ENCODE assay signal across 1 cellular context in the genomic region with DNA sequence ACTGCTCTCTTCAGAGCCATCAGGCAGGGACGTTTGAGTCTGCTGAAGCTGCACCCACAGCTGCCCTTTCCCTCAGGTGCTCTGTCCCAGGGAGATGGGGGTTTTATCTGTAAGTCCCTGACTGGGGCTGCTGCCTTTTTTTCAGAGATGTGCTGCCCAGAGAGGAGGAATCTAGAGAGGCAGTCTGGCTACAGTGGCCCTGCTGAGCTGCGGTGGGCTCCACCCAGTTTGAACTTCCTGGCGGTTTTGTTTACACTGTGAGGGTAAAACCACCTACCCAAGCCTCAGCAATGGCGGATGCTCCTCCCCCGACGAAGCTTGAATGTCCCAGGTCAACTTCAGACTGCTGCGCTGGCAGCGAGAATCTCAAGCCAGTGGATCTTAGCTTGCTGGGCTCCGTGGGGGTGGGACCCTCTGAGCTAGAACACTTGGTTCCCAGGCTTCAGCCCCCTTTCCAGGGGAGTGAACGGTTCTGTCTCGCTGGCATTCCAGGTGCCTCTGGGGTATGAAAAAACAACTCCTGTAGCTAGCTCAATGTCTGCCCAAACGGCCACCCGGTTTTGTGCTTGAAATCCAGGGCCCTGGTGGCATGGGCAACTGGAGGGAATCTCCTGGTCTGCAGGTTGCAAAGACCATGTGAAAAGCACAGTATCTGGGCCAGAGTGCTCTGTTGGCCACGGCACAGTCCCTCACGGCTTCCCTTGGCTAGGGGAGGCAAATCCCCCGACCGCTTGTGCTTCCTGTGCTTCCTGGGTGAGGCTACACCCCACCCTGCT.
TF ChIP-seq lines count a peak whose summit lies in the region.

No MANE protein-coding gene starts in this region.

TF ChIP-seq in HepG2, 621 proteins besides CTCF, POLR2A, EP300 and RAD21 (continued from another document and continues in another):
- TF ChIP-seq, protein P1, sequence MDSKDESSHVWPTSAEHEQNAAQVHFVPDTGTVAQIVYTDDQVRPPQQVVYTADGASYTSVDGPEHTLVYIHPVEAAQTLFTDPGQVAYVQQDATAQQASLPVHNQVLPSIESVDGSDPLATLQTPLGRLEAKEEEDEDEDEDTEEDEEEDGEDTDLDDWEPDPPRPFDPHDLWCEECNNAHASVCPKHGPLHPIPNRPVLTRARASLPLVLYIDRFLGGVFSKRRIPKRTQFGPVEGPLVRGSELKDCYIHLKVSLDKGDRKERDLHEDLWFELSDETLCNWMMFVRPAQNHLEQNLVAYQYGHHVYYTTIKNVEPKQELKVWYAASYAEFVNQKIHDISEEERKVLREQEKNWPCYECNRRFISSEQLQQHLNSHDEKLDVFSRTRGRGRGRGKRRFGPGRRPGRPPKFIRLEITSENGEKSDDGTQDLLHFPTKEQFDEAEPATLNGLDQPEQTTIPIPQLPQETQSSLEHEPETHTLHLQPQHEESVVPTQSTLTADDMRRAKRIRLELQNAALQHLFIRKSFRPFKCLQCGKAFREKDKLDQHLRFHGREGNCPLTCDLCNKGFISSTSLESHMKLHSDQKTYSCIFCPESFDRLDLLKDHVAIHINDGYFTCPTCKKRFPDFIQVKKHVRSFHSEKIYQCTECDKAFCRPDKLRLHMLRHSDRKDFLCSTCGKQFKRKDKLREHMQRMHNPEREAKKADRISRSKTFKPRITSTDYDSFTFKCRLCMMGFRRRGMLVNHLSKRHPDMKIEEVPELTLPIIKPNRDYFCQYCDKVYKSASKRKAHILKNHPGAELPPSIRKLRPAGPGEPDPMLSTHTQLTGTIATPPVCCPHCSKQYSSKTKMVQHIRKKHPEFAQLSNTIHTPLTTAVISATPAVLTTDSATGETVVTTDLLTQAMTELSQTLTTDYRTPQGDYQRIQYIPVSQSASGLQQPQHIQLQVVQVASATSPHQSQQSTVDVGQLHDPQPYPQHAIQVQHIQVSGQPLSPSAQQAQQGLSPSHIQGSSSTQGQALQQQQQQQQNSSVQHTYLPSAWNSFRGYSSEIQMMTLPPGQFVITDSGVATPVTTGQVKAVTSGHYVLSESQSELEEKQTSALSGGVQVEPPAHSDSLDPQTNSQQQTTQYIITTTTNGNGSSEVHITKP (CRISPR knock-in tag; IDR thresholded peaks at IDR 0.05; ENCODE audit: low read depth), result no peak
- TF ChIP-seq, protein P2, sequence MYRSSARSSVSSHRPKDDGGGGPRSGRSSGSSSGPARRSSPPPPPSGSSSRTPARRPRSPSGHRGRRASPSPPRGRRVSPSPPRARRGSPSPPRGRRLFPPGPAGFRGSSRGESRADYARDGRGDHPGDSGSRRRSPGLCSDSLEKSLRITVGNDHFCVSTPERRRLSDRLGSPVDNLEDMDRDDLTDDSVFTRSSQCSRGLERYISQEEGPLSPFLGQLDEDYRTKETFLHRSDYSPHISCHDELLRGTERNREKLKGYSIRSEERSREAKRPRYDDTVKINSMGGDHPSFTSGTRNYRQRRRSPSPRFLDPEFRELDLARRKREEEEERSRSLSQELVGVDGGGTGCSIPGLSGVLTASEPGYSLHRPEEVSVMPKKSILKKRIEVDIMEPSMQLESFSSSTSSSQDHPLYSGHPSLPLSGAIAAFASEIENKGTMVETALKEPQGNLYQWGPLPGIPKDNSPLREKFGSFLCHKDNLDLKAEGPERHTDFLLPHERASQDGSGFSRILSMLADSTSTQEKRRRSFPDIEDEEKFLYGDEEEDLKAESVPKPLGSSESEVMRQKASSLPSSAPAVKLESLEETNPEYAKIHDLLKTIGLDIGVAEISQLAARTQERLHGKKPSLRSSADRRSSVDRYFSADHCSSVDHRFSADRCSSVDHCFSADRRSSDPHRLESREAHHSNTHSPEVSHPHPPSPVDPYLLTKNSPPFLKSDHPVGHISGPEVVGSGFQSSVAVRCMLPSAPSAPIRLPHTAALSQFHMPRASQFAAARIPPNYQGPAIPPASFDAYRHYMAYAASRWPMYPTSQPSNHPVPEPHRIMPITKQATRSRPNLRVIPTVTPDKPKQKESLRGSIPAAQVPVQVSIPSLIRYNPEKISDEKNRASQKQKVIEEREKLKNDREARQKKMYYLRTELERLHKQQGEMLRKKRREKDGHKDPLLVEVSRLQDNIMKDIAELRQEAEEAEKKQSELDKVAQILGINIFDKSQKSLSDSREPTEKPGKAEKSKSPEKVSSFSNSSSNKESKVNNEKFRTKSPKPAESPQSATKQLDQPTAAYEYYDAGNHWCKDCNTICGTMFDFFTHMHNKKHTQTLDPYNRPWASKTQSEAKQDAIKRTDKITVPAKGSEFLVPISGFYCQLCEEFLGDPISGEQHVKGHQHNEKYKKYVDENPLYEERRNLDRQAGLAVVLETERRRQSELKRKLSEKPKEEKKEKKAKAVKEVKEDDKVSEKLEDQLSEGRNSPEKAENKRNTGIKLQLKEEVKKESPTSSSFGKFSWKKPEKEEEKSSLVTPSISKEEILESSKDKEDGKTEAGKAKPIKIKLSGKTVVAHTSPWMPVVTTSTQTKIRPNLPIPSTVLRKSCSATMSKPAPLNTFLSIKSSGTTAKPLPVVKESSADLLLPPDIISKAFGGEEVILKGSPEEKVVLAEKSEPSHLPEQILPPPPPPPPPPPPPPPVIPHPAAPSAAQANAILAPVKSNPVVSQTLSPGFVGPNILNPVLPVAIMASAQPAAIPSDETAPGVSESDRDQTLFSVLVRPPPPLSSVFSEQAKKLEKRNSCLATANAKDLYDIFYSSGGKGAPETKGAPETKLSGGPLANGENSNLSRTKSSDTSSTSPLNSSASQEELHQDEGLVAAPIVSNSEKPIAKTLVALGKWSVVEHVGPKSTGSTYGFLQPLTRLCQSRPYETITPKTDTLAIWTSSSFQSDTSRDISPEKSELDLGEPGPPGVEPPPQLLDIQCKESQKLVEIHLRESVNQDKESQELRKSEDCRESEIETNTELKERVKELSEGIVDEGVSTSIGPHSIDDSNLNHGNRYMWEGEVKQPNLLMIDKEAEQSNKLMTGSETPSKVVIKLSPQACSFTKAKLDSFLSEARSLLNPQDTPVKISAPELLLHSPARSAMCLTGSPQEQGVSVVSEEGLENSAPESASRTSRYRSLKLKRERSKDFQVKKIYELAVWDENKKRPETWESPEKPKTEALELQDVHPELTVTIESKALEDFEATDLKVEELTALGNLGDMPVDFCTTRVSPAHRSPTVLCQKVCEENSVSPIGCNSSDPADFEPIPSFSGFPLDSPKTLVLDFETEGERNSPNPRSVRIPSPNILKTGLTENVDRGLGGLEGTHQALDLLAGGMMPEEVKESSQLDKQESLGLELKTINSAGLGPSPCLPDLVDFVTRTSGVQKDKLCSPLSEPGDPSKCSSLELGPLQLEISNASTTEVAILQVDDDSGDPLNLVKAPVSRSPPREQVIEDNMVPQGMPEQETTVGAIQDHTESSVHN (CRISPR knock-in tag; IDR thresholded peaks at IDR 0.05), result no peak
- TF ChIP-seq ZBTB38 (CRISPR knock-in tag; IDR thresholded peaks at IDR 0.05) (peak; percentile 34; the same call in 1 of the 2 replicates), ZMYM4 (CRISPR knock-in tag; IDR thresholded peaks at IDR 0.05) (peak; percentile 70), DNMT3B (CRISPR knock-in tag; conservative IDR thresholded peaks at IDR 0.05) (no peak), ZSCAN22 (CRISPR knock-in tag; IDR thresholded peaks at IDR 0.05) (no peak), NFATC3 (CRISPR knock-in tag; IDR thresholded peaks at IDR 0.05) (no peak), SIN3B (IDR thresholded peaks at IDR 0.05; ENCODE audit: low read length) (no peak), NR1H2 (CRISPR knock-in tag; IDR thresholded peaks at IDR 0.05; ENCODE audit: borderline replicate concordance, low read depth) (no peak), SSRP1 (CRISPR knock-in tag; IDR thresholded peaks at IDR 0.05) (no peak), ZMYM3 (CRISPR knock-in tag; IDR thresholded peaks at IDR 0.05) (0 out of 2 replicates have a peak, but pooled peaks have one; percentile 11), LCORL (IDR thresholded peaks at IDR 0.05) (no peak), LCORL (CRISPR knock-in tag; IDR thresholded peaks at IDR 0.05) (no peak), SMYD3 (CRISPR knock-in tag; IDR thresholded peaks at IDR 0.05) (no peak), FOXA3 (CRISPR knock-in tag; IDR thresholded peaks at IDR 0.05) (peak; percentile 45; the same call in 1 of the 2 replicates), MYNN (CRISPR knock-in tag; IDR thresholded peaks at IDR 0.05; ENCODE audit: low read depth) (no peak), CC2D1A (CRISPR knock-in tag; IDR thresholded peaks at IDR 0.05) (no peak), RBM39 (IDR thresholded peaks at IDR 0.05; ENCODE audit: low read depth, low read length, poor library complexity, severe bottlenecking) (no peak), MAFG (CRISPR knock-in tag; IDR thresholded peaks at IDR 0.05) (no peak), FIP1L1 (IDR thresholded peaks at IDR 0.05; ENCODE audit: borderline replicate concordance, insufficient read depth, low read depth, low read length) (no peak), HDAC6 (IDR thresholded peaks at IDR 0.05; ENCODE audit: low read depth, low read length) (no peak), NPAS2 (CRISPR knock-in tag; IDR thresholded peaks at IDR 0.05; ENCODE audit: borderline replicate concordance) (no peak), DR1 (CRISPR knock-in tag; IDR thresholded peaks at IDR 0.05) (no peak), ZNF251 (CRISPR knock-in tag; IDR thresholded peaks at IDR 0.05) (no peak), NR2F6 (IDR thresholded peaks at IDR 0.05) (no peak), NR2F6 (CRISPR knock-in tag; IDR thresholded peaks at IDR 0.05) (0 out of 2 replicates have a peak, but pooled peaks have one; percentile 12), TCF7 (IDR thresholded peaks at IDR 0.05; ENCODE audit: low read depth) (no peak)
- TF ChIP-seq, protein P3, sequence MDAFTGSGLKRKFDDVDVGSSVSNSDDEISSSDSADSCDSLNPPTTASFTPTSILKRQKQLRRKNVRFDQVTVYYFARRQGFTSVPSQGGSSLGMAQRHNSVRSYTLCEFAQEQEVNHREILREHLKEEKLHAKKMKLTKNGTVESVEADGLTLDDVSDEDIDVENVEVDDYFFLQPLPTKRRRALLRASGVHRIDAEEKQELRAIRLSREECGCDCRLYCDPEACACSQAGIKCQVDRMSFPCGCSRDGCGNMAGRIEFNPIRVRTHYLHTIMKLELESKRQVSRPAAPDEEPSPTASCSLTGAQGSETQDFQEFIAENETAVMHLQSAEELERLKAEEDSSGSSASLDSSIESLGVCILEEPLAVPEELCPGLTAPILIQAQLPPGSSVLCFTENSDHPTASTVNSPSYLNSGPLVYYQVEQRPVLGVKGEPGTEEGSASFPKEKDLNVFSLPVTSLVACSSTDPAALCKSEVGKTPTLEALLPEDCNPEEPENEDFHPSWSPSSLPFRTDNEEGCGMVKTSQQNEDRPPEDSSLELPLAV (CRISPR knock-in tag; conservative IDR thresholded peaks at IDR 0.05; ENCODE audit: low read depth), result no peak
- TF ChIP-seq, protein P4, sequence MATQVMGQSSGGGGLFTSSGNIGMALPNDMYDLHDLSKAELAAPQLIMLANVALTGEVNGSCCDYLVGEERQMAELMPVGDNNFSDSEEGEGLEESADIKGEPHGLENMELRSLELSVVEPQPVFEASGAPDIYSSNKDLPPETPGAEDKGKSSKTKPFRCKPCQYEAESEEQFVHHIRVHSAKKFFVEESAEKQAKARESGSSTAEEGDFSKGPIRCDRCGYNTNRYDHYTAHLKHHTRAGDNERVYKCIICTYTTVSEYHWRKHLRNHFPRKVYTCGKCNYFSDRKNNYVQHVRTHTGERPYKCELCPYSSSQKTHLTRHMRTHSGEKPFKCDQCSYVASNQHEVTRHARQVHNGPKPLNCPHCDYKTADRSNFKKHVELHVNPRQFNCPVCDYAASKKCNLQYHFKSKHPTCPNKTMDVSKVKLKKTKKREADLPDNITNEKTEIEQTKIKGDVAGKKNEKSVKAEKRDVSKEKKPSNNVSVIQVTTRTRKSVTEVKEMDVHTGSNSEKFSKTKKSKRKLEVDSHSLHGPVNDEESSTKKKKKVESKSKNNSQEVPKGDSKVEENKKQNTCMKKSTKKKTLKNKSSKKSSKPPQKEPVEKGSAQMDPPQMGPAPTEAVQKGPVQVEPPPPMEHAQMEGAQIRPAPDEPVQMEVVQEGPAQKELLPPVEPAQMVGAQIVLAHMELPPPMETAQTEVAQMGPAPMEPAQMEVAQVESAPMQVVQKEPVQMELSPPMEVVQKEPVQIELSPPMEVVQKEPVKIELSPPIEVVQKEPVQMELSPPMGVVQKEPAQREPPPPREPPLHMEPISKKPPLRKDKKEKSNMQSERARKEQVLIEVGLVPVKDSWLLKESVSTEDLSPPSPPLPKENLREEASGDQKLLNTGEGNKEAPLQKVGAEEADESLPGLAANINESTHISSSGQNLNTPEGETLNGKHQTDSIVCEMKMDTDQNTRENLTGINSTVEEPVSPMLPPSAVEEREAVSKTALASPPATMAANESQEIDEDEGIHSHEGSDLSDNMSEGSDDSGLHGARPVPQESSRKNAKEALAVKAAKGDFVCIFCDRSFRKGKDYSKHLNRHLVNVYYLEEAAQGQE (IDR thresholded peaks at IDR 0.05; ENCODE audit: borderline replicate concordance in 1 of 2, low read depth in 1 of 2, low read length in 2 of 2), result no peak
- TF ChIP-seq, protein P5, sequence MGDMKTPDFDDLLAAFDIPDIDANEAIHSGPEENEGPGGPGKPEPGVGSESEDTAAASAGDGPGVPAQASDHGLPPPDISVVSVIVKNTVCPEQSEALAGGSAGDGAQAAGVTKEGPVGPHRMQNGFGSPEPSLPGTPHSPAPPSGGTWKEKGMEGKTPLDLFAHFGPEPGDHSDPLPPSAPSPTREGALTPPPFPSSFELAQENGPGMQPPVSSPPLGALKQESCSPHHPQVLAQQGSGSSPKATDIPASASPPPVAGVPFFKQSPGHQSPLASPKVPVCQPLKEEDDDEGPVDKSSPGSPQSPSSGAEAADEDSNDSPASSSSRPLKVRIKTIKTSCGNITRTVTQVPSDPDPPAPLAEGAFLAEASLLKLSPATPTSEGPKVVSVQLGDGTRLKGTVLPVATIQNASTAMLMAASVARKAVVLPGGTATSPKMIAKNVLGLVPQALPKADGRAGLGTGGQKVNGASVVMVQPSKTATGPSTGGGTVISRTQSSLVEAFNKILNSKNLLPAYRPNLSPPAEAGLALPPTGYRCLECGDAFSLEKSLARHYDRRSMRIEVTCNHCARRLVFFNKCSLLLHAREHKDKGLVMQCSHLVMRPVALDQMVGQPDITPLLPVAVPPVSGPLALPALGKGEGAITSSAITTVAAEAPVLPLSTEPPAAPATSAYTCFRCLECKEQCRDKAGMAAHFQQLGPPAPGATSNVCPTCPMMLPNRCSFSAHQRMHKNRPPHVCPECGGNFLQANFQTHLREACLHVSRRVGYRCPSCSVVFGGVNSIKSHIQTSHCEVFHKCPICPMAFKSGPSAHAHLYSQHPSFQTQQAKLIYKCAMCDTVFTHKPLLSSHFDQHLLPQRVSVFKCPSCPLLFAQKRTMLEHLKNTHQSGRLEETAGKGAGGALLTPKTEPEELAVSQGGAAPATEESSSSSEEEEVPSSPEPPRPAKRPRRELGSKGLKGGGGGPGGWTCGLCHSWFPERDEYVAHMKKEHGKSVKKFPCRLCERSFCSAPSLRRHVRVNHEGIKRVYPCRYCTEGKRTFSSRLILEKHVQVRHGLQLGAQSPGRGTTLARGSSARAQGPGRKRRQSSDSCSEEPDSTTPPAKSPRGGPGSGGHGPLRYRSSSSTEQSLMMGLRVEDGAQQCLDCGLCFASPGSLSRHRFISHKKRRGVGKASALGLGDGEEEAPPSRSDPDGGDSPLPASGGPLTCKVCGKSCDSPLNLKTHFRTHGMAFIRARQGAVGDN (CRISPR knock-in tag; IDR thresholded peaks at IDR 0.05), result peak; percentile 65
- TF ChIP-seq, protein P6, sequence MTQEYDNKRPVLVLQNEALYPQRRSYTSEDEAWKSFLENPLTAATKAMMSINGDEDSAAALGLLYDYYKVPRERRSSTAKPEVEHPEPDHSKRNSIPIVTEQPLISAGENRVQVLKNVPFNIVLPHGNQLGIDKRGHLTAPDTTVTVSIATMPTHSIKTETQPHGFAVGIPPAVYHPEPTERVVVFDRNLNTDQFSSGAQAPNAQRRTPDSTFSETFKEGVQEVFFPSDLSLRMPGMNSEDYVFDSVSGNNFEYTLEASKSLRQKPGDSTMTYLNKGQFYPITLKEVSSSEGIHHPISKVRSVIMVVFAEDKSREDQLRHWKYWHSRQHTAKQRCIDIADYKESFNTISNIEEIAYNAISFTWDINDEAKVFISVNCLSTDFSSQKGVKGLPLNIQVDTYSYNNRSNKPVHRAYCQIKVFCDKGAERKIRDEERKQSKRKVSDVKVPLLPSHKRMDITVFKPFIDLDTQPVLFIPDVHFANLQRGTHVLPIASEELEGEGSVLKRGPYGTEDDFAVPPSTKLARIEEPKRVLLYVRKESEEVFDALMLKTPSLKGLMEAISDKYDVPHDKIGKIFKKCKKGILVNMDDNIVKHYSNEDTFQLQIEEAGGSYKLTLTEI (CRISPR knock-in tag; conservative IDR thresholded peaks at IDR 0.05), result no peak
